ENCODE assay signal across 10 cellular contexts in the genomic region with DNA sequence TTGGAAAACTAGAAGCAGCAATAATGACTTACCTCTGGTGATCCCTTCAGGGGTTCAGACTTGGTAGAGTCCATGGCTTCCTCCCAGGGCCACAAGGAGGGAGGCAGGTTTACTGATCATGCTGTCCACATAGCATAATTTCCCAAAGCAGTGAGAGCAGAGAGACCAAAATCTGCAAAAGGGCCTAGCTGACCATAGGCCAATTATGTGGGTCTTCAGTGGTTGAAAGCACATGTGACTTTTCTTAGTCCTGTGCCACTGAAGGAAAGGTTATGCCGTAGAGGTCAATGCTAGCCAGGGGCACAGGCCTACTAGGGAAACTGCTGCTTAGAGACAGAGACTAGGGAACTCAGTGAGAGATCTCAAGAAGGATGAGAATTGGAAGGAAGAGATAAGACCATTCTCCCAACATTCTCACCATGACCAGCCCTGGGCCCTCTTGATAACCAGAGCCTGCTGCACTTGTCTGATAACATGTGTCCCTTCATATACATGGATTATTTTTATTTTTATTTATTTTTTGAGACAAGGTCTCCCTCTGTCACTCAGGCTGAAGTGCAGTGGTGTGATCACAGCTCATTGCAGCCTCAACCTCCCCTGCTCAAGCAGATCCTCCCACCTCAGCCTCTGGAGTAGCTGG. TPM values are rescaled to one million over a fixed set of nuclear protein-coding genes. Genes with fewer than 3 reads are reported as not detected.
DNase-seq lines count a peak whose midpoint lies in the region; FAIRE-seq and TF ChIP-seq lines count a peak whose summit lies in the region.
"Had no signal": no experiment of that assay in that cellular context is flagged by ENCODE, and none has a peak within 500 bp of the region (broad histone marks: within the 10 kb centered on the region; RNA-seq: fewer than 3 reads in every experiment).

No MANE protein-coding gene starts in this region.

- H3K4me1 ChIP-seq in Caco-2 (no peaks in the 10 kb centered on the region; the same call in 1 of the 2 replicates), astrocyte (ENCODE audit: insufficient read depth, low read length) (peaks cover 26% of the 10 kb centered on the region), small intestine (ENCODE audit: control insufficient read depth in 2 of 2, insufficient read depth in 1 of 2, low read depth in 1 of 2, low read length in 1 of 2) (peaks cover 2 to 6% of the 10 kb centered on the region in 2 donors)

- BruUV-seq in Caco-2 (replicated peaks; lab: Mats Ljungman, UMichigan) = no TSS peak

- no peak for DNase-seq in Caco-2
- peak; percentile 29 for DNase-seq in NCI-H69 (lab: John Stamatoyannopoulos, UW)
- no peak for DNase-seq in astrocyte (ENCODE audit: low read depth)
- no peak for DNase-seq in osteocyte (ENCODE audit: extremely low spot score, unreplicated experiment)
- no peak for DNase-seq in GDM1 (lab: John Stamatoyannopoulos, UW)
- DNase-seq in small intestine = no peak
- DNase-seq in NCI-H82 treated with DMSO at 0.1 percent for 48 hours (lab: John Stamatoyannopoulos, UW; ENCODE audit: unreplicated experiment) = no peak
- DNase-seq: activated CD8-positive, alpha-beta memory T cell treated with anti-CD3 and anti-CD28 coated beads for 24 hours; cortex of kidney had no signal

- peaks cover 33% of the 10 kb centered on the region for H3K79me2 ChIP-seq in astrocyte (ENCODE audit: insufficient read depth, low read length)

- H3K9ac ChIP-seq in astrocyte (ENCODE audit: low read length) = no peak overlapping the region

- H3K4me1 Mint-ChIP-seq in Caco-2 (ENCODE audit: low read depth, unreplicated experiment) (peaks cover 12% of the 10 kb centered on the region), astrocyte (ENCODE audit: low read depth, unreplicated experiment) (peaks cover 15% of the 10 kb centered on the region), osteocyte (ENCODE audit: unreplicated experiment) (peaks cover 40% of the 10 kb centered on the region)

- intact Hi-C loops in Caco-2 (cut with micrococcal nuclease; ENCODE audit: unreplicated experiment) = no loop called here

- no peaks in the 10 kb centered on the region for H3K27me3 ChIP-seq in Caco-2 (replicated peaks; ENCODE audit: control insufficient read depth, insufficient read depth, low read length)
- H3K27me3 ChIP-seq in astrocyte (ENCODE audit: insufficient read depth, low read length) = no peaks in the 10 kb centered on the region
- no peaks in the 10 kb centered on the region for H3K27me3 ChIP-seq in small intestine (ENCODE audit: control insufficient read depth in 2 of 2, insufficient read depth in 2 of 2, low read length in 2 of 2)
- H3K27me3 ChIP-seq: neutrophil had no signal

- TF ChIP-seq CTCF in Caco-2 (IDR thresholded peaks at IDR 0.05; ENCODE audit: insufficient read depth in 1 of 2, low read depth in 1 of 2, low read length in 1 of 2, severe bottlenecking in 1 of 2, unreplicated experiment in 1 of 2) = no peak
- no peak for TF ChIP-seq CTCF in astrocyte (IDR thresholded peaks at IDR 0.05; ENCODE audit: insufficient read depth, low read depth, low read length)
- no peak for TF ChIP-seq CTCF in osteocyte (IDR thresholded peaks at IDR 0.05)

- peak overlapping the region; percentile 99 for H3K27ac Mint-ChIP-seq in Caco-2 (ENCODE audit: unreplicated experiment)
- H3K27ac Mint-ChIP-seq in astrocyte (ENCODE audit: unreplicated experiment) = peak overlapping the region; percentile 75
- H3K27ac Mint-ChIP-seq in osteocyte (ENCODE audit: unreplicated experiment) = peak overlapping the region; percentile 85

- no peak overlapping the region for H3K4me3 ChIP-seq in Caco-2 (ENCODE audit: low read depth, low read length)
- H3K4me3 ChIP-seq in astrocyte (ENCODE audit: insufficient read depth, low read depth, low read length) = no peak overlapping the region
- H3K4me3 ChIP-seq in small intestine (ENCODE audit: low read depth in 1 of 2, low read length in 2 of 2) = no peak overlapping the region

- POLR2A ChIA-PET in Caco-2 (lab: Charles Lee) = no interaction called here

- H3K36me3 Mint-ChIP-seq in Caco-2 (ENCODE audit: insufficient read depth, unreplicated experiment) = peaks cover 33% of the 10 kb centered on the region
- H3K36me3 Mint-ChIP-seq in astrocyte (ENCODE audit: low read depth, unreplicated experiment) = peaks cover 10% of the 10 kb centered on the region
- H3K36me3 Mint-ChIP-seq in osteocyte (ENCODE audit: unreplicated experiment) = peaks cover 8% of the 10 kb centered on the region

- H3K4me2 ChIP-seq in astrocyte (ENCODE audit: low read length) = no peak overlapping the region

- H3K36me3 ChIP-seq in Caco-2 (ENCODE audit: control insufficient read depth, insufficient read depth, low read length) (0 out of 2 replicates have a peak, but pooled peaks cover 1% of the 10 kb centered on the region), astrocyte (ENCODE audit: insufficient read depth, low read length) (peaks cover 2% of the 10 kb centered on the region), small intestine (ENCODE audit: control insufficient read depth in 2 of 2, insufficient read depth in 2 of 2, low read length in 2 of 2) (no peaks in the 10 kb centered on the region)

- H3K4me3 Mint-ChIP-seq in Caco-2 (ENCODE audit: unreplicated experiment) (peak overlapping the region; percentile 61), astrocyte (ENCODE audit: unreplicated experiment) (no peak overlapping the region), osteocyte (ENCODE audit: unreplicated experiment) (peak overlapping the region; percentile 60)

- FAIRE-seq in astrocyte (lab: Jason Lieb, UNC) = no peak
- no peak for FAIRE-seq in small intestine (lab: Jason Lieb, UNC)

- H3K9me3 ChIP-seq in Caco-2 = no peaks in the 10 kb centered on the region
- H3K9me3 ChIP-seq in astrocyte (ENCODE audit: insufficient read depth, low read depth, low read length) = no peaks in the 10 kb centered on the region
- H3K9me3 ChIP-seq in small intestine (ENCODE audit: control insufficient read depth, low read depth) = no peaks in the 10 kb centered on the region
- H3K9me3 ChIP-seq: neutrophil had no signal

- peaks cover under 1% of the 10 kb centered on the region for H4K20me1 ChIP-seq in astrocyte (ENCODE audit: insufficient read depth, low read length)

- H3K27me3 Mint-ChIP-seq in Caco-2 (ENCODE audit: insufficient read depth, unreplicated experiment) (no peaks in the 10 kb centered on the region), astrocyte (ENCODE audit: low read depth, unreplicated experiment) (no peaks in the 10 kb centered on the region), osteocyte (ENCODE audit: unreplicated experiment) (no peaks in the 10 kb centered on the region)

- 93 to 100% (median 100%) methylated on average over 1 of the region's 1 CpG for whole genome bisulfite sequencing in small intestine, 3 donors

- H2AFZ ChIP-seq in astrocyte (ENCODE audit: low read depth, low read length) = no peak overlapping the region

- H3K27ac ChIP-seq in astrocyte (ENCODE audit: low read depth, low read length) (no peak overlapping the region), small intestine (ENCODE audit: low read depth in 1 of 2, low read length in 1 of 2) (peak overlapping the region in 1 of 2 donors; percentile 18)

- no peaks in the 10 kb centered on the region for H3K9me3 Mint-ChIP-seq in Caco-2 (ENCODE audit: unreplicated experiment)
- peaks cover 2% of the 10 kb centered on the region for H3K9me3 Mint-ChIP-seq in astrocyte (ENCODE audit: unreplicated experiment)
- H3K9me3 Mint-ChIP-seq in osteocyte (ENCODE audit: unreplicated experiment) = no peaks in the 10 kb centered on the region

- CTCF ChIA-PET in Caco-2 (lab: Charles Lee) = no interaction called here

RNA-seq across cellular contexts. Expression of a gene that starts 2.0 kb away (rescaled TPM):
- total RNA-seq in Caco-2 (2022) (44.2 and 47.2 TPM in 2 replicates), astrocyte (86.6 and 90.6 TPM in 2 replicates), osteocyte (84.9 and 86.4 TPM in 2 replicates)
- polyA plus RNA-seq in small intestine = 10 to 100 TPM; 33.7 to 81.6 (median 49.9) TPM

RNA-seq across cellular contexts. Expression of a gene that starts 4.5 kb away (rescaled TPM):
- total RNA-seq in Caco-2 (2022) (33.1 and 33.5 TPM in 2 replicates), astrocyte (28.0 and 32.2 TPM in 2 replicates), osteocyte (24.2 and 27.5 TPM in 2 replicates)
- polyA plus RNA-seq in small intestine = 10 to 100 TPM; 38.1 to 59.4 (median 54.6) TPM

RNA-seq across cellular contexts. Expression of a gene that starts 13.7 kb away (rescaled TPM):
- total RNA-seq in Caco-2 (2022) (not detected in 2 replicates), astrocyte (0.30 and 0.55 TPM in 2 replicates), osteocyte (0.16 and 0.26 TPM in 2 replicates)
- polyA plus RNA-seq in small intestine = 1 to 10 TPM in 1 of 3 donors, under 1 TPM in 2; 0.42 to 1.1 (median 0.81) TPM

RNA-seq across cellular contexts. Expression of a gene that starts 55.1 kb away (rescaled TPM):
- total RNA-seq in Caco-2 (2022) (12.3 and 14.2 TPM in 2 replicates), astrocyte (53.0 and 58.0 TPM in 2 replicates), osteocyte (27.7 and 28.2 TPM in 2 replicates)
- polyA plus RNA-seq in small intestine = 1 to 10 TPM; 2.0 to 4.0 (median 2.2) TPM

RNA-seq across cellular contexts. Expression of a gene that starts 55.3 kb away (rescaled TPM):
- total RNA-seq in Caco-2 (2022) (79.3 and 93.4 TPM in 2 replicates), astrocyte (53.0 and 62.6 TPM in 2 replicates), osteocyte (35.0 and 38.7 TPM in 2 replicates)
- polyA plus RNA-seq in small intestine = 10 to 100 TPM in 1 of 3 donors, 1 to 10 TPM in 2; 5.1 to 11.1 (median 6.5) TPM
